ENCODE assay signal across 1 cellular context in the genomic region with DNA sequence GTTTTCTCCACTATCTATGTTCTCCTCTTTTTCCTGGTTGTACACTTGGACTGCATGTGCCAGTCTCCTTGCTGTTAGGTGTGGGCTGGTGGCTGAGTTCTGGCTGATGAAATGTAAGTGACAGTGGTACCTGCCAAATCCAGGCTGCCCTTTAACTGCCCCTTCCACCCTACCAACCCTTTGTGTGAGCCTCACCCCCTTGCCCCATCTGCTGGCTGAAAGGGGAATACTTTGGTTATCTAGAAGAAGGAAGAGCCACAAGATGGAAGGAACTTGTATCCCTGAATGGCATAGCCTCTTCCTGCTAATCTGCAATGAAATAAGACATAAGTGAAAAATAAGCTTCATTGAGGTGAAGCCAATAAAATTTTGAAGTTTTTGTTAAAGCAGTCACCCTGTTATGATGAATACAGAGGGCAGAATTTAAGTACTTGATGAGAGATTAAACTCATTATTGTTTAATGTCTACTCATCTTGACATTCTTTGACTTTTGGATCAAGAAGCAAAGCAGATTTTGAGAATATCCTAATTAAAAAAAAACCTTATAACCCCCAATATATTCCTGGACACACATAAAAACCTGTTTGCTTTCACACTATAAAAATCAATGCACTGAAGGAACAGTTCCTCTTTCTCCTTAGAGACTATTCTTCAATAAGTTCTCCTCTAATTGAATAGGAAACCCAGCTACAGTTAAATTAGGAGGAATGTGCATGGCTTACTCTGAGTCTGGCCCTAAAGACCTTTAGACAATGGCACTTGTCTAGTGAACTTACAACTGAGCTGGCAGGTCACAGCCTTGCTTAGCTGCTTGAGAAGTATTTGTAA.
A peak's percentile ranks its signal among the peaks of the same experiment; 100 is the strongest.
TF ChIP-seq lines count a peak whose summit lies in the region.

No MANE protein-coding gene starts in this region.

TF ChIP-seq in H1, 55 proteins besides CTCF, POLR2A, EP300 and RAD21:
- no peak for TF ChIP-seq SIN3A (conservative IDR thresholded peaks at IDR 0.05 in 1 of 2, IDR thresholded peaks at IDR 0.05 in 1 of 2; ENCODE audit: low read depth in 1 of 2, low read length in 2 of 2)
- 0 out of 2 replicates have a peak, but pooled peaks have one; percentile 4 for TF ChIP-seq TEAD4 (IDR thresholded peaks at IDR 0.05; ENCODE audit: low read depth, low read length)
